22 cellular contexts compared by ENCODE assay signal in the genomic region with DNA sequence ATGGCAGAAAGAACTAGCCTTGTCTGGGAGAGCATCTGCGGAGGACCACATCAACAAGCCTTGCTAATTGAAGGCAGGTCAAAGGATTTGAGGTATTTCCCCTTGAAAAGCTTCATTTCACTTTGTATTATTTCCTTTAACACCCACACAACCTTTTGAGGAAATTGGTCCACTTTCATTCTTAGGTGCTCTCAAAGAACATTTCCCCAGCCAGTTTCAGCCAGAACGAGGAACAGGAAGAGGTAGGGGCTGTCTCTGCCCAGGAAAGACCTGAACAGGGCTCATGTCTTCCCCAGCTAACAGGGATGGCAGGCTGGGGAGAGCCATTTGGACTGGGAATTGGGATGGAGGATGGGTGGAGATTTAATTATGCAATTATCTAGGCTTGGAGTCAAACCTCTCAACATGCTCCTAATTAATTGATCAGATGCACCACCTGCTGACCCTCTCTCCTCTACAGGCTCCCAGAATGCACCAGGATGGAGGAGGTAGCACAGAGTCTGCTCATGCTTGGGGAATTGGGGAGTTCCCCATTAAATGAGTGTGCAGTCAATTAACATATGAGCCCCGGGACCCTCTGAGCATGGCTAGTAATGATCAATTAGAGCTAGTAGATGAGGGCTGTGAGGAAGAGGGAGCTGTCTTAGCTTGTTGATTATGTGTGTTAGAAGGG.
DNase-seq lines count a peak whose midpoint lies in the region; ATAC-seq and TF ChIP-seq lines count a peak whose summit lies in the region.
"Had no signal": no experiment of that assay in that cellular context is flagged by ENCODE, and none has a peak within 500 bp of the region (broad histone marks: within the 10 kb centered on the region; RNA-seq: fewer than 3 reads in every experiment).

No MANE protein-coding gene starts in this region.

- no peaks in the 10 kb centered on the region; a peak in 1 of 22 replicates for H4K20me1 ChIP-seq in BLaER1 treated with 17β-estradiol and CSF1 and Interleukin-3, amounts not matched to agents 10 nM and 100 nM
- H4K20me1 ChIP-seq in OCI-LY3 (ENCODE audit: insufficient read depth, low read length) (peaks cover 3% of the 10 kb centered on the region; the same call in 1 of the 2 replicates), neural progenitor cell (ENCODE audit: low read depth) (no peaks in the 10 kb centered on the region)

- H3K79me2 ChIP-seq in OCI-LY3 (ENCODE audit: low read length) (no peaks in the 10 kb centered on the region), neural progenitor cell (ENCODE audit: low read depth) (no peaks in the 10 kb centered on the region)

- H3K9me3 Mint-ChIP-seq in neural progenitor cell: no peaks in the 10 kb centered on the region
- H3K9me3 Mint-ChIP-seq in activated CD4-positive, alpha-beta memory T cell treated with anti-CD3 and anti-CD28 coated beads, Interleukin-2, amount 10 ng/mL, durations not matched to agents 7 days and 5 days: no peaks in the 10 kb centered on the region

- H3K27ac ChIP-seq in BLaER1 treated with 17β-estradiol and CSF1 and Interleukin-3, amounts not matched to agents 10 nM and 100 nM: peak overlapping the region in 6 of 11 experiments; percentile 5 to 56 (median 52); a peak in 6 of 22 replicates
- H3K27ac ChIP-seq in OCI-LY3 (ENCODE audit: low read length) (peak overlapping the region; percentile 52), neural progenitor cell (no peak overlapping the region), sigmoid colon (no peak overlapping the region)
- H3K27ac ChIP-seq: RWPE1 had no signal

- H3K4me3 Mint-ChIP-seq in neural progenitor cell: no peak overlapping the region
- no peak overlapping the region for H3K4me3 Mint-ChIP-seq in activated CD4-positive, alpha-beta memory T cell treated with anti-CD3 and anti-CD28 coated beads, Interleukin-2, amount 10 ng/mL, durations not matched to agents 7 days and 5 days
- H3K4me3 Mint-ChIP-seq: CD8-positive, alpha-beta T cell had no signal

- H3K9me3 ChIP-seq in BLaER1 treated with 17β-estradiol and CSF1 and Interleukin-3, amounts not matched to agents 10 nM and 100 nM (replicated peaks in 1 of 11): no peaks in the 10 kb centered on the region
- no peaks in the 10 kb centered on the region for H3K9me3 ChIP-seq in OCI-LY3 (ENCODE audit: insufficient read depth, low read length)
- no peaks in the 10 kb centered on the region for H3K9me3 ChIP-seq in neural progenitor cell (ENCODE audit: low read depth)
- no peaks in the 10 kb centered on the region for H3K9me3 ChIP-seq in sigmoid colon
- H3K9me3 ChIP-seq: BE2C, SK-N-SH had no signal

- H3K4me1 Mint-ChIP-seq in neural progenitor cell: peaks cover 10% of the 10 kb centered on the region
- H3K4me1 Mint-ChIP-seq in activated CD4-positive, alpha-beta memory T cell treated with anti-CD3 and anti-CD28 coated beads, Interleukin-2, amount 10 ng/mL, durations not matched to agents 7 days and 5 days: no peaks in the 10 kb centered on the region

- intact Hi-C loops in sigmoid colon (cut with DNase I): no loop called here

- TF ChIP-seq POLR2A in sigmoid colon (IDR thresholded peaks at IDR 0.05): no peak

- ATAC-seq in HG02970 (IDR thresholded peaks at IDR 0.05; ENCODE audit: low FRiP score, unreplicated experiment): no peak
- ATAC-seq: CD8-positive, alpha-beta T cell; HCT116 had no signal

- H3K36me3 ChIP-seq in BLaER1 treated with 17β-estradiol and CSF1 and Interleukin-3, amounts not matched to agents 10 nM and 100 nM: no peaks in the 10 kb centered on the region
- no peaks in the 10 kb centered on the region for H3K36me3 ChIP-seq in OCI-LY3 (replicated peaks; ENCODE audit: low read depth, low read length)
- no peaks in the 10 kb centered on the region for H3K36me3 ChIP-seq in neural progenitor cell
- H3K36me3 ChIP-seq in sigmoid colon: no peaks in the 10 kb centered on the region
- H3K36me3 ChIP-seq: BE2C had no signal

- H3K27ac Mint-ChIP-seq in neural progenitor cell: no peak overlapping the region
- no peak overlapping the region for H3K27ac Mint-ChIP-seq in activated CD4-positive, alpha-beta memory T cell treated with anti-CD3 and anti-CD28 coated beads, Interleukin-2, amount 10 ng/mL, durations not matched to agents 7 days and 5 days
- H3K27ac Mint-ChIP-seq: CD8-positive, alpha-beta T cell had no signal

- peaks cover 14 to 51% (median 44%) of the 10 kb centered on the region in 10 experiments for H3K4me1 ChIP-seq in BLaER1 treated with 17β-estradiol and CSF1 and Interleukin-3, amounts not matched to agents 10 nM and 100 nM
- H3K4me1 ChIP-seq in OCI-LY3 (ENCODE audit: low read length) (peaks cover 41% of the 10 kb centered on the region), neural progenitor cell (peaks cover 14% of the 10 kb centered on the region), sigmoid colon (no peaks in the 10 kb centered on the region)
- H3K4me1 ChIP-seq: BE2C had no signal

- TF ChIP-seq EP300 in sigmoid colon (IDR thresholded peaks at IDR 0.05): no peak

- 67 to 68% methylated on average over 3 of the region's 3 CpGs for WGBS in sigmoid colon, 2 donors

- in situ Hi-C loops in GM13977 (cut with MboI; ENCODE audit: low pct_unique_long_range_greater_than_20kb, low sequenced_read_pairs, unreplicated experiment): no loop called here

- H3K27me3 Mint-ChIP-seq in neural progenitor cell (ENCODE audit: insufficient read depth, low read depth): peaks cover 4% of the 10 kb centered on the region
- H3K27me3 Mint-ChIP-seq in activated CD4-positive, alpha-beta memory T cell treated with anti-CD3 and anti-CD28 coated beads, Interleukin-2, amount 10 ng/mL, durations not matched to agents 7 days and 5 days: peaks cover 2% of the 10 kb centered on the region

- H2AFZ ChIP-seq in OCI-LY3 (ENCODE audit: low read depth, low read length) (no peak overlapping the region), neural progenitor cell (replicated peaks) (peak overlapping the region; percentile 21)

- CTCF ChIA-PET in activated CD4-positive, alpha-beta memory T cell treated with anti-CD3 and anti-CD28 coated beads, Interleukin-2, amount 10 ng/mL, durations not matched to agents 7 days and 5 days (lab: Charles Lee): no interaction called here

- TF ChIP-seq CTCF in GM13977 (IDR thresholded peaks at IDR 0.05; ENCODE audit: extremely low read depth, insufficient read depth, missing control alignments) (no peak), OCI-LY3 (IDR thresholded peaks at IDR 0.05; ENCODE audit: low read depth, low read length) (no peak), neural progenitor cell (IDR thresholded peaks at IDR 0.05) (no peak), sigmoid colon (IDR thresholded peaks at IDR 0.05) (no peak)

- no peak overlapping the region for H3K4me3 ChIP-seq in BLaER1 treated with 17β-estradiol and CSF1 and Interleukin-3, amounts not matched to agents 10 nM and 100 nM
- H3K4me3 ChIP-seq in OCI-LY3 (ENCODE audit: low read length) (peak overlapping the region; percentile 34), neural progenitor cell (no peak overlapping the region), sigmoid colon (no peak overlapping the region)

- H3K36me3 Mint-ChIP-seq in neural progenitor cell: no peaks in the 10 kb centered on the region
- no peaks in the 10 kb centered on the region for H3K36me3 Mint-ChIP-seq in activated CD4-positive, alpha-beta memory T cell treated with anti-CD3 and anti-CD28 coated beads, Interleukin-2, amount 10 ng/mL, durations not matched to agents 7 days and 5 days (ENCODE audit: low read depth)
- H3K36me3 Mint-ChIP-seq: CD8-positive, alpha-beta T cell had no signal

- H3K9ac ChIP-seq in BLaER1 treated with 17β-estradiol and CSF1 and Interleukin-3, amounts not matched to agents 10 nM and 100 nM: no peak overlapping the region
- no peak overlapping the region for H3K9ac ChIP-seq in OCI-LY3 (ENCODE audit: low read length)
- H3K9ac ChIP-seq in neural progenitor cell: no peak overlapping the region
- H3K9ac ChIP-seq: SK-N-SH had no signal

- POLR2A ChIA-PET in activated CD4-positive, alpha-beta memory T cell treated with anti-CD3 and anti-CD28 coated beads, Interleukin-2, amount 10 ng/mL, durations not matched to agents 7 days and 5 days (lab: Charles Lee): no interaction called here

- H3K4me2 ChIP-seq in BLaER1 treated with 17β-estradiol and CSF1 and Interleukin-3, amounts not matched to agents 10 nM and 100 nM: peak overlapping the region in 10 of 11 experiments; percentile 10 to 73 (median 48); a peak in 16 of 22 replicates
- H3K4me2 ChIP-seq in OCI-LY3 (ENCODE audit: low read length) (peak overlapping the region; percentile 57), neural progenitor cell (no peak overlapping the region)
- H3K4me2 ChIP-seq: SK-N-SH had no signal

- DNase-seq in GM13977 (ENCODE audit: low spot score) (peak; percentile 15), neural progenitor cell (ENCODE audit: low spot score) (no peak), sigmoid colon (no peak)
- no peak for DNase-seq in activated CD4-positive, alpha-beta memory T cell treated with anti-CD3 and anti-CD28 coated beads, Interleukin-2, amount 10 ng/mL, durations not matched to agents 7 days and 5 days
- DNase-seq: BE2C; CD8-positive, alpha-beta T cell; DND-41; GOT3; KBM-7; MM.1S; NCI-H1048; NCI-H146; NCI-H2029; NCI-H2171 treated with DMSO at 0.1 percent for 48 hours; NCI-H526; SHP77 treated with DMSO at 0.1 percent for 48 hours; SK-N-SH had no signal

- H3F3A ChIP-seq in neural progenitor cell (ENCODE audit: low read depth): no peaks in the 10 kb centered on the region

- peaks cover 0 to 18% (median 0%) of the 10 kb centered on the region in 11 experiments; a peak in 2 of 22 replicates for H3K27me3 ChIP-seq in BLaER1 treated with 17β-estradiol and CSF1 and Interleukin-3, amounts not matched to agents 10 nM and 100 nM
- H3K27me3 ChIP-seq in OCI-LY3 (ENCODE audit: low read depth, low read length) (peaks cover 68% of the 10 kb centered on the region), neural progenitor cell (no peaks in the 10 kb centered on the region), sigmoid colon (no peaks in the 10 kb centered on the region)
- H3K27me3 ChIP-seq: BE2C had no signal

Comparison
In these comparisons a context has a peak if more than half of its experiments do, and no peak if none do; other contexts are left out.
1. H3K27ac ChIP-seq: peak in BLaER1 treated with 17β-estradiol and CSF1 and Interleukin-3, amounts not matched to agents 10 nM and 100 nM (6 of 11) and OCI-LY3 (single experiment); none in neural progenitor cell (single experiment) and sigmoid colon (0 of 4).